ENCODE assay signal across 1 cellular context in genomic region chr1:96409087-96409486, GRCh38.
TF ChIP-seq lines count a peak whose summit lies in the region.

No MANE protein-coding gene starts in this region.

TF ChIP-seq in SK-N-SH treated with all-trans-retinoic acid at 6 μM for 48 hours, 23 proteins besides CTCF, POLR2A, EP300 and RAD21 (continued from another document):
- no peak for TF ChIP-seq ZNF70 (CRISPR knock-in tag; IDR thresholded peaks at IDR 0.05)
- TF ChIP-seq BACH2 (CRISPR knock-in tag; IDR thresholded peaks at IDR 0.05; ENCODE audit: borderline replicate concordance): no peak
- TF ChIP-seq PPARA (CRISPR knock-in tag; IDR thresholded peaks at IDR 0.05; ENCODE audit: borderline replicate concordance): no peak
- TF ChIP-seq ARNTL (CRISPR knock-in tag; IDR thresholded peaks at IDR 0.05; ENCODE audit: borderline replicate concordance, low read depth): no peak
- TF ChIP-seq CSDC2 (CRISPR knock-in tag; IDR thresholded peaks at IDR 0.05): no peak
- no peak for TF ChIP-seq TCF4 (CRISPR knock-in tag; IDR thresholded peaks at IDR 0.05; ENCODE audit: borderline replicate concordance)
- no peak for TF ChIP-seq TSHZ2 (CRISPR knock-in tag; IDR thresholded peaks at IDR 0.05)
- TF ChIP-seq ZFP30 (CRISPR knock-in tag; IDR thresholded peaks at IDR 0.05): no peak
- TF ChIP-seq OSR1 (CRISPR knock-in tag; IDR thresholded peaks at IDR 0.05): no peak
- TF ChIP-seq ZC3H10 (CRISPR knock-in tag; IDR thresholded peaks at IDR 0.05): no peak
- no peak for TF ChIP-seq ZNF8 (CRISPR knock-in tag; IDR thresholded peaks at IDR 0.05)
- no peak for TF ChIP-seq SNAI2 (CRISPR knock-in tag; IDR thresholded peaks at IDR 0.05)
- no peak for TF ChIP-seq PATZ1 (CRISPR knock-in tag; IDR thresholded peaks at IDR 0.05; ENCODE audit: borderline replicate concordance)
